ENCODE assay signal across 8 cellular contexts in genomic region chr12:14664434-14665023, GRCh38. TPM values are rescaled to one million over a fixed set of nuclear protein-coding genes. Genes with fewer than 3 reads are reported as not detected.
DNase-seq lines count a peak whose midpoint lies in the region; ATAC-seq and TF ChIP-seq lines count a peak whose summit lies in the region.

No MANE protein-coding gene starts in this region.

- H3K27me3 ChIP-seq in neuronal stem cell (ENCODE audit: control insufficient read depth in 3 of 3, insufficient read depth in 3 of 3, low read depth in 1 of 3, low read length in 3 of 3) = no peaks in the 10 kb centered on the region

- no peak overlapping the region for H2BK5ac ChIP-seq in neuronal stem cell (ENCODE audit: low read length)

- in situ Hi-C loops in GM13977 (cut with MboI; ENCODE audit: low pct_unique_long_range_greater_than_20kb, low sequenced_read_pairs, unreplicated experiment) = no loop called here

- POLR2A ChIA-PET in activated B cell treated with CpG ODN at 0.5 μM for 24 hours (lab: Charles Lee) = interaction anchor here (1.5 kb wide), 1 partner anchor 299 kb away, joined by 3 read pairs; the partner anchor contains the start of gene ATF7IP

- H3K36me3 Mint-ChIP-seq in activated B cell treated with CpG ODN at 0.5 μM for 24 hours (ENCODE audit: low read depth) = no peaks in the 10 kb centered on the region

- no peak overlapping the region for H2BK15ac ChIP-seq in neuronal stem cell (ENCODE audit: low read length)

- no peak overlapping the region for H3K23ac ChIP-seq in neuronal stem cell (ENCODE audit: low read depth, low read length, poor library complexity)

- WGBS in neuronal stem cell (ENCODE audit: extremely low coverage in 2 of 2, insufficient read length in 2 of 2, insufficient replicate concordance in 1 of 2), 2 donors = no CpG with 5 or more reads among the region's 7 CpGs

- H3K79me1 ChIP-seq in neuronal stem cell (ENCODE audit: low read depth, low read length) = no peaks in the 10 kb centered on the region

- H2AFZ ChIP-seq in neuronal stem cell (ENCODE audit: low read length) = no peak overlapping the region

- H4K8ac ChIP-seq in neuronal stem cell (ENCODE audit: low read depth, low read length) = no peak overlapping the region

- H3K14ac ChIP-seq in neuronal stem cell (ENCODE audit: low read length) = no peak overlapping the region

- TF ChIP-seq CTCF in GM13977 (IDR thresholded peaks at IDR 0.05; ENCODE audit: extremely low read depth, insufficient read depth, missing control alignments) (peak; percentile 75), activated B cell treated with CpG ODN at 0.5 μM for 24 hours (IDR thresholded peaks at IDR 0.05) (no peak), retinal pigment epithelial cell (conservative IDR thresholded peaks at IDR 0.05; ENCODE audit: low read depth, low read length) (peak; percentile 75)

- CTCF ChIA-PET in activated B cell treated with CpG ODN at 0.5 μM for 24 hours (lab: Charles Lee) = interaction anchor here (0.7 to 3.8 kb wide), 7 partner anchors 34 to 479 kb away, joined by 3 to 36 read pairs (median 4); no protein-coding TSS in a partner anchor

- no peak overlapping the region for H3K4ac ChIP-seq in neuronal stem cell (ENCODE audit: low read length)

- no peak overlapping the region for H3K9ac ChIP-seq in neuronal stem cell (ENCODE audit: low read depth, low read length, poor library complexity)

- H4K91ac ChIP-seq in neuronal stem cell (ENCODE audit: low read depth, low read length, poor library complexity) = no peak overlapping the region

- no peak overlapping the region for H3K4me2 ChIP-seq in neuronal stem cell (ENCODE audit: insufficient read depth, low read length, poor library complexity, severe bottlenecking)

- no peak overlapping the region for H2BK12ac ChIP-seq in neuronal stem cell (ENCODE audit: low read length)

- no peak overlapping the region for H3K4me3 Mint-ChIP-seq in activated B cell treated with CpG ODN at 0.5 μM for 24 hours

- DNase-seq in CD1c-positive myeloid dendritic cell (ENCODE audit: extremely low spot score) = peak; percentile 64
- peak; percentile 38 for DNase-seq in GM13977 (ENCODE audit: low spot score)
- DNase-seq in NCI-H2029 treated with DMSO at 0.1 percent for 48 hours (lab: John Stamatoyannopoulos, UW) = peak; percentile 15
- no peak for DNase-seq in activated B cell treated with CpG ODN at 0.5 μM for 24 hours
- DNase-seq in foreskin melanocyte = peak; percentile 32
- DNase-seq in retinal pigment epithelial cell (ENCODE audit: low read depth) = peak; percentile 12
- DNase-seq in neuronal stem cell (ENCODE audit: low spot score) = no peak

- peaks cover 14% of the 10 kb centered on the region for H3K4me1 Mint-ChIP-seq in activated B cell treated with CpG ODN at 0.5 μM for 24 hours

- ATAC-seq in activated B cell treated with CpG ODN at 0.5 μM for 24 hours (ENCODE audit: low read depth) (peak; percentile 85), GM18867 (IDR thresholded peaks at IDR 0.05; ENCODE audit: unreplicated experiment) (no peak)

- no peak overlapping the region for H3K18ac ChIP-seq in neuronal stem cell (ENCODE audit: low read length)

- no peak overlapping the region for H3K27ac Mint-ChIP-seq in activated B cell treated with CpG ODN at 0.5 μM for 24 hours

- H3K9me3 ChIP-seq in neuronal stem cell (replicated peaks in 1 of 2; ENCODE audit: control insufficient read depth in 2 of 2, insufficient read depth in 1 of 2, low read depth in 1 of 2, low read length in 2 of 2) = no peaks in the 10 kb centered on the region

- no peak overlapping the region for H2AK5ac ChIP-seq in neuronal stem cell (ENCODE audit: low read depth, low read length)

- H3K9me3 Mint-ChIP-seq in activated B cell treated with CpG ODN at 0.5 μM for 24 hours = no peaks in the 10 kb centered on the region

- H3K27ac ChIP-seq in neuronal stem cell (replicated peaks; ENCODE audit: low read length) = no peak overlapping the region

- peaks cover 0 to 2% of the 10 kb centered on the region in 2 donors for H3K4me1 ChIP-seq in neuronal stem cell (ENCODE audit: control insufficient read depth in 2 of 2, insufficient read depth in 1 of 2, low read depth in 1 of 2, low read length in 2 of 2)

- H3K4me3 ChIP-seq in retinal pigment epithelial cell (ENCODE audit: low read length) = no peak overlapping the region
- no peak overlapping the region for H3K4me3 ChIP-seq in neuronal stem cell (ENCODE audit: low read length in 2 of 2)

- H2BK120ac ChIP-seq in neuronal stem cell (ENCODE audit: low read depth, low read length) = no peak overlapping the region

- H3K36me3 ChIP-seq in neuronal stem cell (replicated peaks in 1 of 2; ENCODE audit: control insufficient read depth in 2 of 2, insufficient read depth in 2 of 2, low read length in 2 of 2) = no peaks in the 10 kb centered on the region

- no peaks in the 10 kb centered on the region for H3K27me3 Mint-ChIP-seq in activated B cell treated with CpG ODN at 0.5 μM for 24 hours

- intact Hi-C loops in activated B cell treated with CpG ODN at 0.5 μM for 24 hours (cut with micrococcal nuclease) = loop anchor here (1.0 to 10.0 kb wide), 9 partner anchors 34 to 800 kb away; partner anchors contain the start of gene ATF7IP

RNA-seq across cellular contexts. Expression of gene GUCY2C, which starts 31.9 kb away (rescaled TPM):
- total RNA-seq in activated B cell treated with CpG ODN at 0.5 μM for 24 hours = 0.22 and 0.32 TPM in 2 replicates
- 0.01 TPM for polyA plus RNA-seq in neuronal stem cell (2013, experiment 1 of 2)
- polyA plus RNA-seq in neuronal stem cell (2013, experiment 2 of 2) = 0.01 TPM

Comparison
In these comparisons a context has a peak if more than half of its experiments do, and no peak if none do; other contexts are left out.
1. DNase-seq: peak in CD1c-positive myeloid dendritic cell (single experiment), GM13977 (single experiment), NCI-H2029 treated with DMSO at 0.1 percent for 48 hours (single experiment), foreskin melanocyte (single experiment) and retinal pigment epithelial cell (single experiment); none in activated B cell treated with CpG ODN at 0.5 μM for 24 hours (single experiment) and neuronal stem cell (single experiment).